Comparison of ENCODE assay signal across 9 cellular contexts in the genomic region with DNA sequence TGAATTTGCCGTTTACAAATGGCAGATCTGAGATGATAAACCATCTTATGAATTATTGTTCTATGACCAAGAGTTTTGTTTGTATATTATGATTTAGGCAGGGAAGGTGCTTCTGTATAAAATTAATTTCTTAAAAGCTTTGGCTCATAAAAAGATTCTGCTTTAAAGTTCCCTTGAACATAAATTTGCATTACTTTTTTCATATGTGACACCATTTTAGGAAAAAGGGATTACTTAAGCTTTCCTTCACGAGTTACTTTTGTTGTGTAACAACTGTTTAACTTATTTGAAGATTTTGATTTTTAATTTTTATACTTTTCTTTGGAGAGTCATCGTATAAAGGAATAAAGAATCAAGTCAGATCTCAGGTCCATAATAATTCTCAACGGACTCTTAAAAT. TPM values are rescaled to one million over a fixed set of nuclear protein-coding genes. Genes with fewer than 3 reads are reported as not detected.
DNase-seq lines count a peak whose midpoint lies in the region; ATAC-seq lines count a peak whose summit lies in the region.
"Had no signal": no experiment of that assay in that cellular context is flagged by ENCODE, and none has a peak within 500 bp of the region (broad histone marks: within the 10 kb centered on the region; RNA-seq: fewer than 3 reads in every experiment).

No MANE protein-coding gene starts in this region.

- H3K9me3 Mint-ChIP-seq in activated CD8-positive, alpha-beta memory T cell treated with anti-CD3 and anti-CD28 coated beads, Interleukin-2, amount 10 ng/mL, durations not matched to agents 7 days and 5 days (ENCODE audit: low read depth): no peaks in the 10 kb centered on the region
- H3K9me3 Mint-ChIP-seq in activated T-helper 2 cell treated with anti-CD3 and anti-CD28 coated beads, Interferon-gamma antibody, Interleukin-2, Interleukin-4, amounts not matched to agents 10 μg/mL and 5 μg/mL and 100 μg/mL, durations not matched to agents 14 hours and 24 hours and 36 hours: no peaks in the 10 kb centered on the region

- CTCF ChIA-PET in activated CD8-positive, alpha-beta memory T cell treated with anti-CD3 and anti-CD28 coated beads, Interleukin-2, amount 10 ng/mL, durations not matched to agents 7 days and 5 days (lab: Charles Lee): interaction anchor here (1.1 to 1.5 kb wide), 3 partner anchors 57 to 83 kb away, joined by 3 to 6 read pairs (median 3); partner anchors contain the start of gene C2CD5

- no peak for ATAC-seq in activated CD8-positive, alpha-beta memory T cell treated with anti-CD3 and anti-CD28 coated beads, Interleukin-2, amount 10 ng/mL, durations not matched to agents 7 days and 5 days
- no peak for ATAC-seq in HG03139 (IDR thresholded peaks at IDR 0.05; ENCODE audit: unreplicated experiment)

- H3K27me3 ChIP-seq in iPS-20b (ENCODE audit: insufficient read depth, low read length): no peaks in the 10 kb centered on the region

- peak overlapping the region; percentile 93; the same call in 1 of the 2 replicates for H3K4me3 ChIP-seq in iPS-20b (ENCODE audit: low read length)

- peaks cover 49% of the 10 kb centered on the region for H3K4me1 Mint-ChIP-seq in activated CD8-positive, alpha-beta memory T cell treated with anti-CD3 and anti-CD28 coated beads, Interleukin-2, amount 10 ng/mL, durations not matched to agents 7 days and 5 days
- peaks cover 45% of the 10 kb centered on the region for H3K4me1 Mint-ChIP-seq in activated T-helper 2 cell treated with anti-CD3 and anti-CD28 coated beads, Interferon-gamma antibody, Interleukin-2, Interleukin-4, amounts not matched to agents 10 μg/mL and 5 μg/mL and 100 μg/mL, durations not matched to agents 14 hours and 24 hours and 36 hours (ENCODE audit: low read depth)

- H3K9ac ChIP-seq in iPS-20b (ENCODE audit: low read depth, low read length): 0 out of 2 replicates have a peak overlapping the region, but pooled peaks have one; percentile 91

- H3K27ac Mint-ChIP-seq in activated CD8-positive, alpha-beta memory T cell treated with anti-CD3 and anti-CD28 coated beads, Interleukin-2, amount 10 ng/mL, durations not matched to agents 7 days and 5 days: peak overlapping the region; percentile 52
- H3K27ac Mint-ChIP-seq in activated T-helper 2 cell treated with anti-CD3 and anti-CD28 coated beads, Interferon-gamma antibody, Interleukin-2, Interleukin-4, amounts not matched to agents 10 μg/mL and 5 μg/mL and 100 μg/mL, durations not matched to agents 14 hours and 24 hours and 36 hours: peak overlapping the region; percentile 80

- DNase-seq in activated CD8-positive, alpha-beta memory T cell treated with anti-CD3 and anti-CD28 coated beads, Interleukin-2, amount 10 ng/mL, durations not matched to agents 7 days and 5 days: no peak
- DNase-seq in activated CD8-positive, alpha-beta memory T cell treated with anti-CD3 and anti-CD28 coated beads, Interleukin-2, amount 50 U/mL, for 4 hours: no peak
- DNase-seq in activated T-helper 2 cell treated with anti-CD3 and anti-CD28 coated beads, Interferon-gamma antibody, Interleukin-2, Interleukin-4, amounts not matched to agents 10 μg/mL and 5 μg/mL and 100 μg/mL, durations not matched to agents 14 hours and 24 hours and 36 hours (ENCODE audit: low spot score): no peak
- DNase-seq in superior temporal gyrus (ENCODE audit: extremely low spot score) (peak; percentile 58), ureter (ENCODE audit: low spot score) (no peak), Kasumi-1 (lab: John Stamatoyannopoulos, UW) (no peak)
- DNase-seq: nucleus accumbens had no signal

- no peaks in the 10 kb centered on the region for H3K27me3 Mint-ChIP-seq in activated CD8-positive, alpha-beta memory T cell treated with anti-CD3 and anti-CD28 coated beads, Interleukin-2, amount 10 ng/mL, durations not matched to agents 7 days and 5 days
- H3K27me3 Mint-ChIP-seq in activated T-helper 2 cell treated with anti-CD3 and anti-CD28 coated beads, Interferon-gamma antibody, Interleukin-2, Interleukin-4, amounts not matched to agents 10 μg/mL and 5 μg/mL and 100 μg/mL, durations not matched to agents 14 hours and 24 hours and 36 hours (ENCODE audit: low read depth): no peaks in the 10 kb centered on the region

- H3K9me3 ChIP-seq in iPS-20b (ENCODE audit: insufficient read depth, low read depth, low read length): no peaks in the 10 kb centered on the region

- H3K36me3 ChIP-seq in iPS-20b (ENCODE audit: insufficient read depth, low read depth, low read length): peaks cover 14% of the 10 kb centered on the region; the same call in 1 of the 2 replicates

- peaks cover 16% of the 10 kb centered on the region; the same call in 1 of the 2 replicates for H3K4me1 ChIP-seq in iPS-20b (ENCODE audit: insufficient read depth, low read length)

- H3K36me3 Mint-ChIP-seq in activated CD8-positive, alpha-beta memory T cell treated with anti-CD3 and anti-CD28 coated beads, Interleukin-2, amount 10 ng/mL, durations not matched to agents 7 days and 5 days: peaks cover 23% of the 10 kb centered on the region
- peaks cover 42% of the 10 kb centered on the region for H3K36me3 Mint-ChIP-seq in activated T-helper 2 cell treated with anti-CD3 and anti-CD28 coated beads, Interferon-gamma antibody, Interleukin-2, Interleukin-4, amounts not matched to agents 10 μg/mL and 5 μg/mL and 100 μg/mL, durations not matched to agents 14 hours and 24 hours and 36 hours (ENCODE audit: low read depth)

- intact Hi-C loops in activated T-helper 2 cell treated with anti-CD3 and anti-CD28 coated beads, Interferon-gamma antibody, Interleukin-2, Interleukin-4, amounts not matched to agents 10 μg/mL and 5 μg/mL and 100 μg/mL, durations not matched to agents 14 hours and 24 hours and 36 hours (cut with micrococcal nuclease): loop anchor here (10.0 kb wide), 2 partner anchors 583 to 1123 kb away; partner anchors contain the start of genes CMAS, GOLT1B and RECQL

- peak overlapping the region; percentile 87 for H3K4me3 Mint-ChIP-seq in activated CD8-positive, alpha-beta memory T cell treated with anti-CD3 and anti-CD28 coated beads, Interleukin-2, amount 10 ng/mL, durations not matched to agents 7 days and 5 days
- H3K4me3 Mint-ChIP-seq in activated T-helper 2 cell treated with anti-CD3 and anti-CD28 coated beads, Interferon-gamma antibody, Interleukin-2, Interleukin-4, amounts not matched to agents 10 μg/mL and 5 μg/mL and 100 μg/mL, durations not matched to agents 14 hours and 24 hours and 36 hours (ENCODE audit: low read depth): peak overlapping the region; percentile 90

- H3K27ac ChIP-seq in iPS-20b (ENCODE audit: low read length): no peak overlapping the region

RNA-seq across cellular contexts. Expression of gene ETNK1, which starts 3.3 kb away (rescaled TPM):
- total RNA-seq in activated CD8-positive, alpha-beta memory T cell treated with anti-CD3 and anti-CD28 coated beads, Interleukin-2, amount 10 ng/mL, durations not matched to agents 7 days and 5 days: 10 to 100 TPM; 77.7 to 83.1 TPM
- 120 and 122 TPM in 2 replicates for total RNA-seq in activated T-helper 2 cell treated with anti-CD3 and anti-CD28 coated beads, Interferon-gamma antibody, Interleukin-2, Interleukin-4, amounts not matched to agents 10 μg/mL and 5 μg/mL and 100 μg/mL, durations not matched to agents 14 hours and 24 hours and 36 hours
- total RNA-seq in ureter: 74.4 TPM
